22 cellular contexts compared by ENCODE assay signal in genomic region chr4:73919691-73920090, GRCh38. TPM values are rescaled to one million over a fixed set of nuclear protein-coding genes. Genes with fewer than 3 reads are reported as not detected.
DNase-seq lines count a peak whose midpoint lies in the region; ATAC-seq and TF ChIP-seq lines count a peak whose summit lies in the region.
"Had no signal": no experiment of that assay in that cellular context is flagged by ENCODE, and none has a peak within 500 bp of the region (broad histone marks: within the 10 kb centered on the region; RNA-seq: fewer than 3 reads in every experiment).

No MANE protein-coding gene starts in this region.

- H3K4me3 ChIP-seq in choroid plexus epithelial cell (ENCODE audit: low read depth, low read length) (no peak overlapping the region), left lung (no peak overlapping the region), trophoblast cell (ENCODE audit: low read depth, low read length) (no peak overlapping the region)
- H3K4me3 ChIP-seq: BLaER1 had no signal

- H3K14ac ChIP-seq in trophoblast cell (ENCODE audit: low read length) = no peak overlapping the region

- H3K4me2 ChIP-seq in trophoblast cell (ENCODE audit: low read length) = no peak overlapping the region
- H3K4me2 ChIP-seq: BLaER1 had no signal

- no peaks in the 10 kb centered on the region for H3K36me3 Mint-ChIP-seq in activated naive CD4-positive, alpha-beta T cell treated with anti-CD3 and anti-CD28 coated beads for 36 hours (ENCODE audit: low read depth)
- H3K36me3 Mint-ChIP-seq: CD8-positive, alpha-beta T cell had no signal

- H3K27me3 ChIP-seq in left lung = no peaks in the 10 kb centered on the region
- no peaks in the 10 kb centered on the region for H3K27me3 ChIP-seq in trophoblast cell (ENCODE audit: insufficient read depth, low read length)
- H3K27me3 ChIP-seq: BLaER1 had no signal

- H3K4ac ChIP-seq in trophoblast cell (ENCODE audit: low read depth, low read length) = no peak overlapping the region

- no peak overlapping the region for H2BK12ac ChIP-seq in trophoblast cell (ENCODE audit: low read length)

- H3K79me2 ChIP-seq in trophoblast cell (ENCODE audit: control insufficient read depth, insufficient read depth, low read length, poor library complexity) = no peaks in the 10 kb centered on the region

- no peaks in the 10 kb centered on the region for H3K36me3 ChIP-seq in left lung
- no peaks in the 10 kb centered on the region for H3K36me3 ChIP-seq in trophoblast cell (ENCODE audit: control insufficient read depth in 1 of 2, insufficient read depth in 2 of 2, low read length in 2 of 2)
- H3K36me3 ChIP-seq: BLaER1 had no signal

- no peak overlapping the region for H3K9ac ChIP-seq in trophoblast cell (ENCODE audit: low read length)
- H3K9ac ChIP-seq: BLaER1 had no signal

- CTCF ChIA-PET in activated naive CD4-positive, alpha-beta T cell treated with anti-CD3 and anti-CD28 coated beads for 36 hours (lab: Charles Lee) = no interaction called here

- H2BK5ac ChIP-seq in trophoblast cell (ENCODE audit: low read depth, low read length, poor library complexity) = no peak overlapping the region

- H4K8ac ChIP-seq in trophoblast cell (ENCODE audit: low read depth, low read length) = no peak overlapping the region

- no peaks in the 10 kb centered on the region for H3K27me3 Mint-ChIP-seq in activated naive CD4-positive, alpha-beta T cell treated with anti-CD3 and anti-CD28 coated beads for 36 hours (ENCODE audit: low read depth)

- no peak overlapping the region for H3K18ac ChIP-seq in trophoblast cell (ENCODE audit: low read length)

- DNase-seq in EL (peak; percentile 26), RPMI7951 (ENCODE audit: low read depth) (peak; percentile 27), choroid plexus epithelial cell (ENCODE audit: low read depth) (peak; percentile 65), myocyte (ENCODE audit: low read depth) (peak; percentile 54), left lung (no peak), trophoblast cell (no peak), NCI-H146 (lab: John Stamatoyannopoulos, UW) (no peak)
- DNase-seq in activated naive CD4-positive, alpha-beta T cell treated with anti-CD3 and anti-CD28 coated beads for 36 hours = no peak
- DNase-seq: CD8-positive, alpha-beta T cell; DND-41; GF-D8; H7; NCI-H1105 treated with DMSO at 0.1 percent for 48 hours; NCI-H1930; NCI-H2171; NCI-H446 treated with DMSO at 0.1 percent for 48 hours; NK-92 treated with Interleukin-12 subunit alpha and Interleukin-12 subunit beta, amount 100 ng/mL, for 24 hours; RPMI8226; SIG-M5 had no signal

- H2AK5ac ChIP-seq in trophoblast cell (ENCODE audit: low read length) = no peak overlapping the region

- no peak overlapping the region for H4K12ac ChIP-seq in trophoblast cell (ENCODE audit: low read depth, low read length)

- H3K4me1 ChIP-seq in left lung = peaks cover 0 to 6% of the 10 kb centered on the region in 2 donors
- H3K4me1 ChIP-seq in trophoblast cell (ENCODE audit: control insufficient read depth in 1 of 2, insufficient read depth in 2 of 2, low read length in 2 of 2) = peaks cover 2 to 3% of the 10 kb centered on the region in 2 experiments
- H3K4me1 ChIP-seq: BLaER1 had no signal

- H3K9me3 Mint-ChIP-seq in activated naive CD4-positive, alpha-beta T cell treated with anti-CD3 and anti-CD28 coated beads for 36 hours = peaks cover 1% of the 10 kb centered on the region
- H3K9me3 Mint-ChIP-seq: CD8-positive, alpha-beta T cell had no signal

- H3K27ac ChIP-seq in left lung (no peak overlapping the region), trophoblast cell (ENCODE audit: low read depth, low read length) (no peak overlapping the region)
- H3K27ac ChIP-seq: BLaER1 had no signal

- no peaks in the 10 kb centered on the region for H3K79me1 ChIP-seq in trophoblast cell (ENCODE audit: low read length)

- no peaks in the 10 kb centered on the region for H3K4me1 Mint-ChIP-seq in activated naive CD4-positive, alpha-beta T cell treated with anti-CD3 and anti-CD28 coated beads for 36 hours (ENCODE audit: low read depth)

- WGBS in trophoblast cell (ENCODE audit: extremely low coverage, insufficient coverage, insufficient read length) = no CpG with 5 or more reads among the region's 3 CpGs

- H2BK120ac ChIP-seq in trophoblast cell (ENCODE audit: insufficient read depth, low read length, poor library complexity) = no peak overlapping the region

- no peak overlapping the region for H4K91ac ChIP-seq in trophoblast cell (ENCODE audit: low read depth, low read length)

- no peak overlapping the region for H3K23ac ChIP-seq in trophoblast cell (ENCODE audit: low read length)

- H3K9me3 ChIP-seq in left lung (no peaks in the 10 kb centered on the region), trophoblast cell (ENCODE audit: insufficient read depth, low read depth, low read length) (no peaks in the 10 kb centered on the region)
- H3K9me3 ChIP-seq: BLaER1 had no signal

- H3K4me3 Mint-ChIP-seq in activated naive CD4-positive, alpha-beta T cell treated with anti-CD3 and anti-CD28 coated beads for 36 hours = no peak overlapping the region
- H3K4me3 Mint-ChIP-seq: CD8-positive, alpha-beta T cell had no signal

- no peak for ATAC-seq in left lung
- ATAC-seq: CD8-positive, alpha-beta T cell had no signal

- intact Hi-C loops in left lung (cut with DNase I) = no loop called here
- intact Hi-C loops in activated naive CD4-positive, alpha-beta T cell treated with anti-CD3 and anti-CD28 coated beads for 36 hours (cut with micrococcal nuclease) = no loop called here

- H2AFZ ChIP-seq in trophoblast cell (ENCODE audit: insufficient read depth, low read length, poor library complexity) = no peak overlapping the region

- no peak for TF ChIP-seq CTCF in choroid plexus epithelial cell (conservative IDR thresholded peaks at IDR 0.05; ENCODE audit: low read depth, low read length)
- no peak for TF ChIP-seq CTCF in left lung (IDR thresholded peaks at IDR 0.05)

- no peak overlapping the region for H3K27ac Mint-ChIP-seq in activated naive CD4-positive, alpha-beta T cell treated with anti-CD3 and anti-CD28 coated beads for 36 hours
- H3K27ac Mint-ChIP-seq: CD8-positive, alpha-beta T cell had no signal

RNA-seq across cellular contexts. Expression of gene CXCL1, which starts 50.5 kb away (rescaled TPM):
- total RNA-seq in RPMI7951 (2014; rRNA removed; shearing (Covaris generic)) = 21.0 and 24.3 TPM in 2 replicates
- total RNA-seq in myocyte (0.78 and 3.6 TPM in 2 replicates), left lung (10 to 100 TPM in 1 of 2 donors, 1 to 10 TPM in 1; 4.1 to 39.0 TPM)
- polyA plus RNA-seq in myocyte (2012) = 0.09 TPM
- polyA plus RNA-seq in trophoblast cell (2013) = 0.25 and 0.31 TPM in 2 replicates
- not detected for total RNA-seq in activated naive CD4-positive, alpha-beta T cell treated with anti-CD3 and anti-CD28 coated beads for 36 hours
- total RNA-seq: A172; CD8-positive, alpha-beta T cell; H7; OCI-LY7 had no signal

Comparison
In these comparisons a context has a peak if more than half of its experiments do, and no peak if none do; other contexts are left out.
1. DNase-seq: peak in EL (single experiment), RPMI7951 (single experiment), choroid plexus epithelial cell (single experiment) and myocyte (single experiment); none in left lung (0 of 2), trophoblast cell (0 of 2), NCI-H146 (single experiment) and activated naive CD4-positive, alpha-beta T cell treated with anti-CD3 and anti-CD28 coated beads for 36 hours (single experiment).